1 cellular context compared by ENCODE assay signal in the genomic region with DNA sequence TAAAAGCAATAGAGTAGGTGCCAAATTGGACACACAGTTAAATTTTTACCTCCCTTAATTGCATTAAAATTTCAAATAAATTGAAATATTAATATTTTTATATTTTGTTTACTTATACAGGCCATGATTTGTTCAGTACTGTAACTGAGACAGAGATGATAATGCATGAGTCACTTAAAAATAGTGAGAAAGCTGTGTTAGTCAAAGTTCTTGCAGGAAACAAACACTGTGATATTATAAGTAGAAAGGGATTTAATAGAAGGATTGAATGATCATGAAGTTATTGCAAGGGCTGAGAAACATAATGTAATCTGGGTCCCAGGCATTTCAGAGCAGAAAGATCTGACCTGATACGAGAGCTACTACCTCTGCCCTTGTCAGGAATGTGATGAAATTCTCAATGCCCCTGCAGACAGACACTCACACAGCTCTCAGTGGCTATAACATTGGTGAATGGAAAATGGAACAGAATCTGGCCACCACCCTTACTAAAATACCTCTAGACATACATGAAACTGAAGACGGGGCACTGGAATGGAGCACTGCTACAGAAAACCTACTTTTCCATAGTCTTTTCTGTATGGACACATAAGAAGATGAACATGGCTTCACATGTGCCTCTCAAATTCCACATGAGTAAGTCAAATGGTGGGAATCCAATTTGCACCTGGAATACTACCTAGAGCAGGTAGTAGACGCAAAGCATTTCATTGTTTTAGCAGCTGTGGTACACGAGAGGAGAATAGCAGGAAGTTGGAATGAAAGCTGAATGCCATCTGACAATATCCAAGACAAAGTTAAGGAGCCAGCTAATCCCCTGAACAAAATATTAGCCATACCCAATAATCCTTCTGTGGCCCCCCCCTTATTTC.
TF ChIP-seq lines count a peak whose summit lies in the region.

No MANE protein-coding gene starts in this region.

TF ChIP-seq in GM23338, 12 proteins besides CTCF, POLR2A, EP300 and RAD21:
- TF ChIP-seq, protein P1, sequence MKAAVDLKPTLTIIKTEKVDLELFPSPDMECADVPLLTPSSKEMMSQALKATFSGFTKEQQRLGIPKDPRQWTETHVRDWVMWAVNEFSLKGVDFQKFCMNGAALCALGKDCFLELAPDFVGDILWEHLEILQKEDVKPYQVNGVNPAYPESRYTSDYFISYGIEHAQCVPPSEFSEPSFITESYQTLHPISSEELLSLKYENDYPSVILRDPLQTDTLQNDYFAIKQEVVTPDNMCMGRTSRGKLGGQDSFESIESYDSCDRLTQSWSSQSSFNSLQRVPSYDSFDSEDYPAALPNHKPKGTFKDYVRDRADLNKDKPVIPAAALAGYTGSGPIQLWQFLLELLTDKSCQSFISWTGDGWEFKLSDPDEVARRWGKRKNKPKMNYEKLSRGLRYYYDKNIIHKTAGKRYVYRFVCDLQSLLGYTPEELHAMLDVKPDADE (IDR thresholded peaks at IDR 0.05) = no peak
- TF ChIP-seq EZH2 (IDR thresholded peaks at IDR 0.05; ENCODE audit: low read depth, unreplicated experiment) (no peak), ZNF331 (CRISPR knock-in tag; IDR thresholded peaks at IDR 0.05; ENCODE audit: low read depth) (no peak), STAT1 (IDR thresholded peaks at IDR 0.05; ENCODE audit: unreplicated experiment) (no peak), ZNF114 (CRISPR knock-in tag; IDR thresholded peaks at IDR 0.05) (no peak), POLR2AphosphoS5 (IDR thresholded peaks at IDR 0.05; ENCODE audit: low read depth) (no peak), EZH2phosphoT487 (IDR thresholded peaks at IDR 0.05; ENCODE audit: unreplicated experiment) (no peak)
- TF ChIP-seq, protein P2, sequence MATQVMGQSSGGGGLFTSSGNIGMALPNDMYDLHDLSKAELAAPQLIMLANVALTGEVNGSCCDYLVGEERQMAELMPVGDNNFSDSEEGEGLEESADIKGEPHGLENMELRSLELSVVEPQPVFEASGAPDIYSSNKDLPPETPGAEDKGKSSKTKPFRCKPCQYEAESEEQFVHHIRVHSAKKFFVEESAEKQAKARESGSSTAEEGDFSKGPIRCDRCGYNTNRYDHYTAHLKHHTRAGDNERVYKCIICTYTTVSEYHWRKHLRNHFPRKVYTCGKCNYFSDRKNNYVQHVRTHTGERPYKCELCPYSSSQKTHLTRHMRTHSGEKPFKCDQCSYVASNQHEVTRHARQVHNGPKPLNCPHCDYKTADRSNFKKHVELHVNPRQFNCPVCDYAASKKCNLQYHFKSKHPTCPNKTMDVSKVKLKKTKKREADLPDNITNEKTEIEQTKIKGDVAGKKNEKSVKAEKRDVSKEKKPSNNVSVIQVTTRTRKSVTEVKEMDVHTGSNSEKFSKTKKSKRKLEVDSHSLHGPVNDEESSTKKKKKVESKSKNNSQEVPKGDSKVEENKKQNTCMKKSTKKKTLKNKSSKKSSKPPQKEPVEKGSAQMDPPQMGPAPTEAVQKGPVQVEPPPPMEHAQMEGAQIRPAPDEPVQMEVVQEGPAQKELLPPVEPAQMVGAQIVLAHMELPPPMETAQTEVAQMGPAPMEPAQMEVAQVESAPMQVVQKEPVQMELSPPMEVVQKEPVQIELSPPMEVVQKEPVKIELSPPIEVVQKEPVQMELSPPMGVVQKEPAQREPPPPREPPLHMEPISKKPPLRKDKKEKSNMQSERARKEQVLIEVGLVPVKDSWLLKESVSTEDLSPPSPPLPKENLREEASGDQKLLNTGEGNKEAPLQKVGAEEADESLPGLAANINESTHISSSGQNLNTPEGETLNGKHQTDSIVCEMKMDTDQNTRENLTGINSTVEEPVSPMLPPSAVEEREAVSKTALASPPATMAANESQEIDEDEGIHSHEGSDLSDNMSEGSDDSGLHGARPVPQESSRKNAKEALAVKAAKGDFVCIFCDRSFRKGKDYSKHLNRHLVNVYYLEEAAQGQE (IDR thresholded peaks at IDR 0.05; ENCODE audit: unreplicated experiment) = no peak
TF ChIP-seq in GM23338: peak in this region for 0.
